26 cellular contexts compared by ENCODE assay signal in genomic region chr2:4053769-4054493, GRCh38.
DNase-seq lines count a peak whose midpoint lies in the region; ATAC-seq, FAIRE-seq and TF ChIP-seq lines count a peak whose summit lies in the region.
"Had no signal": no experiment of that assay in that cellular context is flagged by ENCODE, and none has a peak within 500 bp of the region (broad histone marks: within the 10 kb centered on the region; RNA-seq: fewer than 3 reads in every experiment).

No MANE protein-coding gene starts in this region.

- H3K27me3 Mint-ChIP-seq in endodermal cell (ENCODE audit: insufficient read depth) = no peaks in the 10 kb centered on the region
- H3K27me3 Mint-ChIP-seq: activated T-helper 17 cell treated with anti-CD3 and anti-CD28 coated beads, Interleukin-2, amount 50 U/mL, for 72 hours; CD4-positive, alpha-beta T cell; memory B cell had no signal

- no peak for ATAC-seq in HepG2
- no peak for ATAC-seq in right lobe of liver
- no peak for ATAC-seq in PC-3
- ATAC-seq in HG02798 (IDR thresholded peaks at IDR 0.05; ENCODE audit: poor library complexity, unreplicated experiment) = no peak
- ATAC-seq: activated T-helper 17 cell treated with anti-CD3 and anti-CD28 coated beads, Interleukin-2, amount 50 U/mL, for 72 hours; naive thymus-derived CD4-positive, alpha-beta T cell; Right ventricle myocardium inferior had no signal

- CTCF ChIA-PET in HepG2 (lab: Yijun Ruan, JAX; ENCODE audit: low intra/inter-chr PET ratio, low total read pairs) (interaction anchor here (1.6 kb wide), 1 partner anchor 95 kb away, joined by 15 read pairs; no protein-coding TSS in a partner anchor), PC-3 (lab: Charles Lee) (no interaction called here)

- BruUV-seq in HepG2 (replicated peaks; lab: Mats Ljungman, UMichigan) (no TSS peak), PC-3 (replicated peaks; lab: Mats Ljungman, UMichigan) (no TSS peak)

- FAIRE-seq in HepG2 (lab: Jason Lieb, UNC) = no peak
- FAIRE-seq: frontal cortex, GM18507, small intestine had no signal

- no peaks in the 10 kb centered on the region for H3K9me3 ChIP-seq in HepG2 (ENCODE audit: low read length)
- no peaks in the 10 kb centered on the region for H3K9me3 ChIP-seq in right lobe of liver
- H3K9me3 ChIP-seq in PC-3 (ENCODE audit: low read length) = no peaks in the 10 kb centered on the region
- no peaks in the 10 kb centered on the region for H3K9me3 ChIP-seq in endodermal cell (ENCODE audit: control insufficient read depth, low read length)
- no peaks in the 10 kb centered on the region for H3K9me3 ChIP-seq in suprapubic skin
- H3K9me3 ChIP-seq: prostate gland had no signal

- 4% methylated on average over 7 of the region's 7 CpGs for WGBS in HepG2 (ENCODE audit: low lambda C conversion rate)
- WGBS in right lobe of liver (ENCODE audit: insufficient coverage, low coverage, low lambda C conversion rate, missing lambda C conversion rate) = 38% methylated on average over 6 of the region's 7 CpGs
- WGBS in endodermal cell (ENCODE audit: insufficient coverage in 1 of 2, insufficient read length in 1 of 2), 2 experiments = 82 to 100% methylated on average over 2 to 7 of the region's 7 CpGs
- WGBS in suprapubic skin = 54% methylated on average over 7 of the region's 7 CpGs

- H3K36me3 ChIP-seq in HepG2 (replicated peaks in 1 of 2; ENCODE audit: control insufficient read depth in 1 of 2, insufficient read depth in 2 of 2, low read length in 2 of 2) (no peaks in the 10 kb centered on the region), right lobe of liver (no peaks in the 10 kb centered on the region), PC-3 (ENCODE audit: low read depth, low read length) (no peaks in the 10 kb centered on the region), endodermal cell (ENCODE audit: control insufficient read depth, insufficient read depth, low read length) (no peaks in the 10 kb centered on the region), suprapubic skin (no peaks in the 10 kb centered on the region)
- H3K36me3 ChIP-seq: brain microvascular endothelial cell, prostate gland had no signal

- no peak overlapping the region for H3K4me3 Mint-ChIP-seq in endodermal cell
- H3K4me3 Mint-ChIP-seq: activated naive CD8-positive, alpha-beta T cell treated with anti-CD3 and anti-CD28 coated beads, Interleukin-2, amount 10 ng/mL, durations not matched to agents 7 days and 5 days; activated T-helper 17 cell treated with anti-CD3 and anti-CD28 coated beads, Interleukin-2, amount 50 U/mL, for 72 hours; CD4-positive, alpha-beta T cell; dendritic cell treated with granulocyte-macrophage colony-stimulating factor and Interleukin-4, amounts not matched to agents 40 ng/mL and 50 ng/mL, for 4 days; memory B cell; naive thymus-derived CD4-positive, alpha-beta T cell had no signal

- no peaks in the 10 kb centered on the region for H3K36me3 Mint-ChIP-seq in endodermal cell (ENCODE audit: low read depth)
- H3K36me3 Mint-ChIP-seq: activated naive CD8-positive, alpha-beta T cell treated with anti-CD3 and anti-CD28 coated beads, Interleukin-2, amount 10 ng/mL, durations not matched to agents 7 days and 5 days; memory B cell; naive thymus-derived CD4-positive, alpha-beta T cell had no signal

- no peaks in the 10 kb centered on the region for H3K4me1 Mint-ChIP-seq in endodermal cell
- H3K4me1 Mint-ChIP-seq: activated T-helper 17 cell treated with anti-CD3 and anti-CD28 coated beads, Interleukin-2, amount 50 U/mL, for 72 hours; memory B cell had no signal

- TF ChIP-seq CTCF in HepG2 (CRISPR knock-in tag; IDR thresholded peaks at IDR 0.05) (no peak), right lobe of liver (IDR thresholded peaks at IDR 0.05) (peak in 2 of 4 donors; percentile 14 to 20), PC-3 (conservative IDR thresholded peaks at IDR 0.05; ENCODE audit: low read depth, low read length) (peak; percentile 40), endodermal cell (conservative IDR thresholded peaks at IDR 0.05) (peak; percentile 20), suprapubic skin (IDR thresholded peaks at IDR 0.05) (no peak)

- H3K9me2 ChIP-seq in PC-3 (replicated peaks; ENCODE audit: low read length) = no peaks in the 10 kb centered on the region

- no peak overlapping the region for H3K27ac Mint-ChIP-seq in endodermal cell
- H3K27ac Mint-ChIP-seq: activated naive CD8-positive, alpha-beta T cell treated with anti-CD3 and anti-CD28 coated beads, Interleukin-2, amount 10 ng/mL, durations not matched to agents 7 days and 5 days; activated T-helper 17 cell treated with anti-CD3 and anti-CD28 coated beads, Interleukin-2, amount 50 U/mL, for 72 hours; CD4-positive, alpha-beta T cell; dendritic cell treated with granulocyte-macrophage colony-stimulating factor and Interleukin-4, amounts not matched to agents 40 ng/mL and 50 ng/mL, for 4 days; memory B cell had no signal

- H3K27me3 ChIP-seq in HepG2 (ENCODE audit: control insufficient read depth in 1 of 2, insufficient read depth in 2 of 2, low read length in 2 of 2) (no peaks in the 10 kb centered on the region; a peak in 1 of 5 replicates), right lobe of liver (no peaks in the 10 kb centered on the region), PC-3 (ENCODE audit: low read length) (peaks cover 6% of the 10 kb centered on the region; the same call in 1 of the 2 replicates), endodermal cell (ENCODE audit: control insufficient read depth, insufficient read depth, low read length, poor library complexity, severe bottlenecking) (no peaks in the 10 kb centered on the region), suprapubic skin (no peaks in the 10 kb centered on the region)
- H3K27me3 ChIP-seq: brain microvascular endothelial cell had no signal

- H3K9ac ChIP-seq in HepG2 (ENCODE audit: insufficient read depth, low read depth, low read length) (no peak overlapping the region), PC-3 (ENCODE audit: low read length) (no peak overlapping the region), endodermal cell (ENCODE audit: extremely low read depth, low read length, poor library complexity, severe bottlenecking) (no peak overlapping the region)

- H3K4me3 ChIP-seq in HepG2 (replicated peaks in 1 of 3; ENCODE audit: insufficient read depth in 1 of 3, low read depth in 2 of 3, low read length in 3 of 3) (no peak overlapping the region), right lobe of liver (no peak overlapping the region), PC-3 (ENCODE audit: low read length) (no peak overlapping the region), endodermal cell (ENCODE audit: low read length) (no peak overlapping the region), suprapubic skin (no peak overlapping the region)
- H3K4me3 ChIP-seq: prostate gland had no signal

- H3F3A ChIP-seq in PC-3 (ENCODE audit: low read length, unreplicated experiment) = no peaks in the 10 kb centered on the region

- no peak overlapping the region for H3K4me2 ChIP-seq in HepG2 (ENCODE audit: low read depth, low read length)
- H3K4me2 ChIP-seq in PC-3 (ENCODE audit: low read length) = no peak overlapping the region

- in situ Hi-C loops in HepG2 (cut with HindIII; ENCODE audit: extremely low pct_ligation_motif_present, low pct_unique_long_range_greater_than_20kb) = no loop called here

- H2AFZ ChIP-seq in HepG2 (ENCODE audit: low read length) (no peak overlapping the region), PC-3 (ENCODE audit: low read length) (no peak overlapping the region)

- no peak overlapping the region for H3K27ac ChIP-seq in HepG2 (ENCODE audit: extremely low read length, insufficient read depth, low read length)
- H3K27ac ChIP-seq in right lobe of liver = no peak overlapping the region
- H3K27ac ChIP-seq in PC-3 (ENCODE audit: low read length) = no peak overlapping the region
- H3K27ac ChIP-seq in endodermal cell (ENCODE audit: low read depth, low read length) = no peak overlapping the region
- H3K27ac ChIP-seq in suprapubic skin = no peak overlapping the region
- H3K27ac ChIP-seq: brain microvascular endothelial cell, epithelial cell of prostate, prostate gland had no signal

- H4K20me1 ChIP-seq in HepG2 (ENCODE audit: insufficient read depth, low read length) (no peaks in the 10 kb centered on the region), PC-3 (ENCODE audit: low read length) (no peaks in the 10 kb centered on the region)

- TF ChIP-seq POLR2A in HepG2 (IDR thresholded peaks at IDR 0.05; ENCODE audit: insufficient read depth in 1 of 2, low read depth in 2 of 2, low read length in 2 of 2) = no peak
- no peak for TF ChIP-seq POLR2A in right lobe of liver (IDR thresholded peaks at IDR 0.05)
- TF ChIP-seq POLR2A in suprapubic skin (IDR thresholded peaks at IDR 0.05) = no peak

- no peak for TF ChIP-seq EP300 in HepG2 (IDR thresholded peaks at IDR 0.05; ENCODE audit: low read depth in 2 of 2, low read length in 2 of 2)
- TF ChIP-seq EP300 in HepG2 (CRISPR knock-in tag; IDR thresholded peaks at IDR 0.05; ENCODE audit: borderline replicate concordance) = no peak
- no peak for TF ChIP-seq EP300 in suprapubic skin (IDR thresholded peaks at IDR 0.05)

- POLR2A ChIA-PET in HepG2 (lab: Yijun Ruan, JAX) = no interaction called here
- POLR2A ChIA-PET in PC-3 (lab: Charles Lee; ENCODE audit: unreplicated experiment) = no interaction called here

- DNase-seq in HepG2 (ENCODE audit: low spot score) (no peak), right lobe of liver (no peak), PC-3 (peak; percentile 17), endodermal cell (no peak), DMS114 treated with DMSO at 0.1 percent for 48 hours (lab: John Stamatoyannopoulos, UW; ENCODE audit: unreplicated experiment) (no peak), suprapubic skin (ENCODE audit: low spot score in 2 of 2) (no peak), medulla oblongata (ENCODE audit: extremely low spot score) (no peak)
- DNase-seq: activated CD4-positive, alpha-beta T cell treated with anti-CD3 and anti-CD28 coated beads for 48 hours; activated naive CD8-positive, alpha-beta T cell treated with anti-CD3 and anti-CD28 coated beads, Interleukin-2, amount 10 ng/mL, durations not matched to agents 7 days and 5 days; CD4-positive, alpha-beta T cell; kidney glomerular epithelial cell; naive thymus-derived CD4-positive, alpha-beta T cell; NCI-H146; NCI-H82; small intestine; stimulated activated CD4-positive, alpha-beta T cell treated with anti-CD3 and anti-CD28 coated beads, Interleukin-4, amount 100 ng/mL, for 4 hours had no signal

- no peaks in the 10 kb centered on the region for H3K4me1 ChIP-seq in HepG2 (ENCODE audit: insufficient read depth, low read length)
- H3K4me1 ChIP-seq in right lobe of liver = no peaks in the 10 kb centered on the region
- H3K4me1 ChIP-seq in PC-3 (ENCODE audit: insufficient read depth, low read length) = no peaks in the 10 kb centered on the region
- no peaks in the 10 kb centered on the region for H3K4me1 ChIP-seq in endodermal cell (ENCODE audit: control insufficient read depth, insufficient read depth, low read length)
- H3K4me1 ChIP-seq in suprapubic skin = no peaks in the 10 kb centered on the region
- H3K4me1 ChIP-seq: prostate gland had no signal

- peaks cover 10% of the 10 kb centered on the region for H3K9me3 Mint-ChIP-seq in endodermal cell
- H3K9me3 Mint-ChIP-seq: activated naive CD8-positive, alpha-beta T cell treated with anti-CD3 and anti-CD28 coated beads, Interleukin-2, amount 10 ng/mL, durations not matched to agents 7 days and 5 days; activated T-helper 17 cell treated with anti-CD3 and anti-CD28 coated beads, Interleukin-2, amount 50 U/mL, for 72 hours; CD4-positive, alpha-beta T cell had no signal

- intact Hi-C loops in HepG2 (cut with micrococcal nuclease; ENCODE audit: unreplicated experiment) (no loop called here), right lobe of liver (cut with DNase I) (no loop called here), PC-3 (cut with micrococcal nuclease) (no loop called here)

- no peak for TF ChIP-seq RAD21 in HepG2 (CRISPR knock-in tag; IDR thresholded peaks at IDR 0.05)

- H3K79me2 ChIP-seq in HepG2 (ENCODE audit: insufficient read depth, low read length) = no peaks in the 10 kb centered on the region
- H3K79me2 ChIP-seq in PC-3 (ENCODE audit: low read length) = no peaks in the 10 kb centered on the region

Comparison
In these comparisons a context has a peak if more than half of its experiments do, and no peak if none do; other contexts are left out.
1. CTCF ChIP-seq: peak in PC-3 (single experiment) and endodermal cell (single experiment); none in HepG2 (single experiment) and suprapubic skin (0 of 2).